In genomic region chr3:133949438-133949837, GRCh38 we compare ENCODE assay signal across 11 cellular contexts. TPM values are rescaled to one million over a fixed set of nuclear protein-coding genes. Genes with fewer than 3 reads are reported as not detected.
A peak's percentile ranks its signal among the peaks of the same experiment; 100 is the strongest.
DNase-seq lines count a peak whose midpoint lies in the region; ATAC-seq and TF ChIP-seq lines count a peak whose summit lies in the region.
"Had no signal": no experiment of that assay in that cellular context is flagged by ENCODE, and none has a peak within 500 bp of the region (broad histone marks: within the 10 kb centered on the region; RNA-seq: fewer than 3 reads in every experiment).

No MANE protein-coding gene starts in this region.

- peaks cover 0 to 16% (median 0%) of the 10 kb centered on the region in 3 donors for H3K36me3 ChIP-seq in esophagus squamous epithelium
- H3K36me3 ChIP-seq: thoracic aorta had no signal

- H3K4me3 ChIP-seq in esophagus squamous epithelium, result no peak overlapping the region
- H3K4me3 ChIP-seq: SK-N-MC, thoracic aorta had no signal

- no peak for ATAC-seq in GM21576 (IDR thresholded peaks at IDR 0.05; ENCODE audit: unreplicated experiment)

- no peaks in the 10 kb centered on the region for H3K9me3 ChIP-seq in esophagus squamous epithelium
- H3K9me3 ChIP-seq: thoracic aorta had no signal

- peak overlapping the region in 3 of 4 donors; percentile 41 to 59 (median 46) for H3K27ac ChIP-seq in esophagus squamous epithelium
- H3K27ac ChIP-seq: SK-N-MC, thoracic aorta had no signal

- intact Hi-C loops in esophagus squamous epithelium (cut with DNase I), result no loop called here

- peaks cover 17 to 53% (median 18%) of the 10 kb centered on the region in 3 donors for H3K4me1 ChIP-seq in esophagus squamous epithelium

- no peak for TF ChIP-seq CTCF in esophagus squamous epithelium (IDR thresholded peaks at IDR 0.05)

- 35 to 46% methylated on average over 2 of the region's 2 CpGs for WGBS in esophagus squamous epithelium, 2 donors

- DNase-seq in NCI-H2171 treated with DMSO at 0.1 percent for 48 hours (lab: John Stamatoyannopoulos, UW) (peak; percentile 24), NCI-H2171 (lab: John Stamatoyannopoulos, UW) (no peak), NCI-H2227 (lab: John Stamatoyannopoulos, UW; ENCODE audit: unreplicated experiment) (peak; percentile 9), esophagus squamous epithelium (lab: John Stamatoyannopoulos, UW) (no peak), pulmonary artery endothelial cell (ENCODE audit: low read depth, low spot score) (peak; percentile 71), AG08395 (ENCODE audit: low spot score) (no peak), inferior parietal cortex (ENCODE audit: extremely low spot score) (no peak)
- DNase-seq: nucleus accumbens had no signal

- no peak for TF ChIP-seq POLR2A in esophagus squamous epithelium (IDR thresholded peaks at IDR 0.05)

- H3K27me3 ChIP-seq in esophagus squamous epithelium, result no peaks in the 10 kb centered on the region

RNA-seq across cellular contexts. Expression of gene RAB6B, which starts 53.8 kb away (rescaled TPM):
- total RNA-seq in esophagus squamous epithelium, result 1 to 10 TPM in 2 of 4 donors, under 1 TPM in 2; 0.09 to 1.7 (median 0.68) TPM
- total RNA-seq in pulmonary artery endothelial cell, result 0.99 and 1.2 TPM in 2 replicates

Comparison
In these comparisons a context has a peak if more than half of its experiments do, and no peak if none do; other contexts are left out.
1. DNase-seq: peak in NCI-H2171 treated with DMSO at 0.1 percent for 48 hours (single experiment), NCI-H2227 (single experiment) and pulmonary artery endothelial cell (single experiment); none in NCI-H2171 (single experiment), esophagus squamous epithelium (single experiment), AG08395 (single experiment) and inferior parietal cortex (single experiment).